21 cellular contexts compared by ENCODE assay signal in genomic region chr2:56831780-56832179, GRCh38.
DNase-seq lines count a peak whose midpoint lies in the region; ATAC-seq, FAIRE-seq and TF ChIP-seq lines count a peak whose summit lies in the region.
"Had no signal": no experiment of that assay in that cellular context is flagged by ENCODE, and none has a peak within 500 bp of the region (broad histone marks: within the 10 kb centered on the region; RNA-seq: fewer than 3 reads in every experiment).

No MANE protein-coding gene starts in this region.

- H3K4me1 ChIP-seq in HepG2 (ENCODE audit: insufficient read depth, low read length): no peaks in the 10 kb centered on the region
- H3K4me1 ChIP-seq in right lobe of liver: no peaks in the 10 kb centered on the region
- H3K4me1 ChIP-seq in neuronal stem cell (ENCODE audit: control insufficient read depth in 2 of 2, insufficient read depth in 1 of 2, low read depth in 1 of 2, low read length in 2 of 2): no peaks in the 10 kb centered on the region
- H3K4me1 ChIP-seq: A549; BLaER1 treated with 17β-estradiol and CSF1 and Interleukin-3, amounts not matched to agents 10 nM and 100 nM; Caco-2 had no signal

- no peak overlapping the region for H4K8ac ChIP-seq in neuronal stem cell (ENCODE audit: low read depth, low read length)

- H3K79me2 ChIP-seq in HepG2 (ENCODE audit: insufficient read depth, low read length): no peaks in the 10 kb centered on the region

- H4K20me1 ChIP-seq in HepG2 (ENCODE audit: insufficient read depth, low read length): no peaks in the 10 kb centered on the region
- H4K20me1 ChIP-seq: BLaER1 treated with 17β-estradiol and CSF1 and Interleukin-3, amounts not matched to agents 10 nM and 100 nM had no signal

- H2AFZ ChIP-seq in HepG2 (ENCODE audit: low read length) (no peak overlapping the region), neuronal stem cell (ENCODE audit: low read length) (peak overlapping the region; percentile 38)

- no peak overlapping the region for H2BK15ac ChIP-seq in neuronal stem cell (ENCODE audit: low read length)

- H3K4me2 ChIP-seq in HepG2 (ENCODE audit: low read depth, low read length) (no peak overlapping the region), neuronal stem cell (ENCODE audit: insufficient read depth, low read length, poor library complexity, severe bottlenecking) (no peak overlapping the region)
- H3K4me2 ChIP-seq: A549; BLaER1 treated with 17β-estradiol and CSF1 and Interleukin-3, amounts not matched to agents 10 nM and 100 nM had no signal

- no peak for TF ChIP-seq EP300 in HepG2 (IDR thresholded peaks at IDR 0.05; ENCODE audit: low read depth in 2 of 2, low read length in 2 of 2)
- TF ChIP-seq EP300 in HepG2 (CRISPR knock-in tag; IDR thresholded peaks at IDR 0.05; ENCODE audit: borderline replicate concordance): no peak

- H3K9me3 Mint-ChIP-seq in activated naive CD8-positive, alpha-beta T cell treated with anti-CD3 and anti-CD28 coated beads, Interleukin-2, amount 50 U/mL, for 24 hours: peaks cover 20% of the 10 kb centered on the region

- H3K79me1 ChIP-seq in neuronal stem cell (ENCODE audit: low read depth, low read length): no peaks in the 10 kb centered on the region

- no peak for ATAC-seq in HepG2
- no peak for ATAC-seq in right lobe of liver
- ATAC-seq in HG02623 (IDR thresholded peaks at IDR 0.05; ENCODE audit: unreplicated experiment): no peak
- no peak for ATAC-seq in activated naive CD8-positive, alpha-beta T cell treated with anti-CD3 and anti-CD28 coated beads, Interleukin-2, amount 50 U/mL, for 24 hours
- ATAC-seq: A549; CD8-positive, alpha-beta T cell had no signal

- H2BK12ac ChIP-seq in neuronal stem cell (ENCODE audit: low read length): no peak overlapping the region

- H2BK5ac ChIP-seq in neuronal stem cell (ENCODE audit: low read length): no peak overlapping the region

- in situ Hi-C loops in HepG2 (cut with HindIII; ENCODE audit: extremely low pct_ligation_motif_present, low pct_unique_long_range_greater_than_20kb): no loop called here

- no peaks in the 10 kb centered on the region for H3K27me3 Mint-ChIP-seq in activated naive CD8-positive, alpha-beta T cell treated with anti-CD3 and anti-CD28 coated beads, Interleukin-2, amount 50 U/mL, for 24 hours
- H3K27me3 Mint-ChIP-seq: B cell; CD4-positive, alpha-beta T cell had no signal

- BruUV-seq in HepG2 (replicated peaks; lab: Mats Ljungman, UMichigan): no TSS peak

- no peak overlapping the region for H3K18ac ChIP-seq in neuronal stem cell (ENCODE audit: low read length)

- TF ChIP-seq CTCF in HepG2 (CRISPR knock-in tag; IDR thresholded peaks at IDR 0.05) (no peak), right lobe of liver (IDR thresholded peaks at IDR 0.05) (no peak)

- H3K4me1 Mint-ChIP-seq in activated naive CD8-positive, alpha-beta T cell treated with anti-CD3 and anti-CD28 coated beads, Interleukin-2, amount 50 U/mL, for 24 hours: no peaks in the 10 kb centered on the region
- H3K4me1 Mint-ChIP-seq: B cell had no signal

- no peaks in the 10 kb centered on the region for H3K36me3 Mint-ChIP-seq in activated naive CD8-positive, alpha-beta T cell treated with anti-CD3 and anti-CD28 coated beads, Interleukin-2, amount 50 U/mL, for 24 hours (ENCODE audit: low read depth)
- H3K36me3 Mint-ChIP-seq: CD8-positive, alpha-beta T cell had no signal

- H3K27ac Mint-ChIP-seq in activated naive CD8-positive, alpha-beta T cell treated with anti-CD3 and anti-CD28 coated beads, Interleukin-2, amount 50 U/mL, for 24 hours: no peak overlapping the region
- H3K27ac Mint-ChIP-seq: B cell; CD4-positive, alpha-beta T cell; CD8-positive, alpha-beta T cell had no signal

- no peak overlapping the region for H3K4me3 Mint-ChIP-seq in activated naive CD8-positive, alpha-beta T cell treated with anti-CD3 and anti-CD28 coated beads, Interleukin-2, amount 50 U/mL, for 24 hours
- H3K4me3 Mint-ChIP-seq: B cell; CD4-positive, alpha-beta T cell; CD8-positive, alpha-beta T cell had no signal

- H4K91ac ChIP-seq in neuronal stem cell (ENCODE audit: low read depth, low read length, poor library complexity): no peak overlapping the region

- H3K14ac ChIP-seq in neuronal stem cell (ENCODE audit: low read length): no peak overlapping the region

- DNase-seq in HepG2 (ENCODE audit: low spot score): no peak
- no peak for DNase-seq in right lobe of liver
- DNase-seq in myocyte (ENCODE audit: low read depth): peak; percentile 12
- no peak for DNase-seq in neuronal stem cell (ENCODE audit: low spot score)
- no peak for DNase-seq in activated naive CD8-positive, alpha-beta T cell treated with anti-CD3 and anti-CD28 coated beads, Interleukin-2, amount 50 U/mL, for 24 hours
- DNase-seq: AML-193; Caco-2; Calu3; CD4-positive, alpha-beta T cell; CD8-positive, alpha-beta T cell; DMS79 treated with DMSO at 0.1 percent for 48 hours; GF-D8 had no signal

- TF ChIP-seq POLR2A in HepG2 (IDR thresholded peaks at IDR 0.05; ENCODE audit: insufficient read depth in 1 of 2, low read depth in 2 of 2, low read length in 2 of 2) (no peak), right lobe of liver (IDR thresholded peaks at IDR 0.05) (no peak)

- no peak overlapping the region for H3K27ac ChIP-seq in HepG2 (ENCODE audit: extremely low read length, insufficient read depth, low read length)
- H3K27ac ChIP-seq in right lobe of liver: no peak overlapping the region
- no peak overlapping the region for H3K27ac ChIP-seq in neuronal stem cell (replicated peaks; ENCODE audit: low read length)
- H3K27ac ChIP-seq: 22Rv1; A549; BLaER1 treated with 17β-estradiol and CSF1 and Interleukin-3, amounts not matched to agents 10 nM and 100 nM; C4-2B had no signal

- POLR2A ChIA-PET in HepG2 (lab: Yijun Ruan, JAX): no interaction called here

- H3K9me3 ChIP-seq in HepG2 (ENCODE audit: low read length): peaks cover 76% of the 10 kb centered on the region
- H3K9me3 ChIP-seq in right lobe of liver: no peaks in the 10 kb centered on the region
- H3K9me3 ChIP-seq in neuronal stem cell (replicated peaks in 1 of 2; ENCODE audit: control insufficient read depth in 2 of 2, insufficient read depth in 1 of 2, low read depth in 1 of 2, low read length in 2 of 2): no peaks in the 10 kb centered on the region
- H3K9me3 ChIP-seq: A549; BLaER1 treated with 17β-estradiol and CSF1 and Interleukin-3, amounts not matched to agents 10 nM and 100 nM; Caco-2 had no signal

- H2AK5ac ChIP-seq in neuronal stem cell (ENCODE audit: low read depth, low read length): no peak overlapping the region

- no peak overlapping the region for H3K23ac ChIP-seq in neuronal stem cell (ENCODE audit: low read depth, low read length, poor library complexity)

- intact Hi-C loops in HepG2 (cut with micrococcal nuclease; ENCODE audit: unreplicated experiment): no loop called here
- intact Hi-C loops in right lobe of liver (cut with DNase I): no loop called here

- H3K9ac ChIP-seq in HepG2 (ENCODE audit: insufficient read depth, low read depth, low read length): no peak overlapping the region
- H3K9ac ChIP-seq in neuronal stem cell (ENCODE audit: low read depth, low read length, poor library complexity): no peak overlapping the region
- H3K9ac ChIP-seq: BLaER1 treated with 17β-estradiol and CSF1 and Interleukin-3, amounts not matched to agents 10 nM and 100 nM had no signal

- no peak for FAIRE-seq in HepG2 (lab: Jason Lieb, UNC)
- FAIRE-seq: A549, D721Med, GM12891, GM19239 had no signal

- no peak overlapping the region for H2BK120ac ChIP-seq in neuronal stem cell (ENCODE audit: low read depth, low read length)

- H3K27me3 ChIP-seq in HepG2 (ENCODE audit: control insufficient read depth in 1 of 2, insufficient read depth in 2 of 2, low read length in 2 of 2) (no peaks in the 10 kb centered on the region), right lobe of liver (no peaks in the 10 kb centered on the region), neuronal stem cell (ENCODE audit: control insufficient read depth in 3 of 3, insufficient read depth in 3 of 3, low read depth in 1 of 3, low read length in 3 of 3) (no peaks in the 10 kb centered on the region)
- H3K27me3 ChIP-seq: BLaER1 treated with 17β-estradiol and CSF1 and Interleukin-3, amounts not matched to agents 10 nM and 100 nM had no signal

- CTCF ChIA-PET in HepG2 (lab: Yijun Ruan, JAX; ENCODE audit: low intra/inter-chr PET ratio, low total read pairs): no interaction called here

- WGBS in HepG2 (ENCODE audit: low lambda C conversion rate): 0% methylated on average over 1 of the region's 1 CpG
- WGBS in right lobe of liver (ENCODE audit: insufficient coverage, low coverage, low lambda C conversion rate, missing lambda C conversion rate): 77% methylated on average over 1 of the region's 1 CpG
- WGBS in neuronal stem cell (ENCODE audit: extremely low coverage in 2 of 2, insufficient read length in 2 of 2, insufficient replicate concordance in 1 of 2), 2 donors: no CpG with 5 or more reads among the region's 1 CpG

- TF ChIP-seq RAD21 in HepG2 (CRISPR knock-in tag; IDR thresholded peaks at IDR 0.05): no peak

- H3K4ac ChIP-seq in neuronal stem cell (ENCODE audit: low read length): no peak overlapping the region

- no peak overlapping the region for H3K4me3 ChIP-seq in HepG2 (replicated peaks in 1 of 3; ENCODE audit: insufficient read depth in 1 of 3, low read depth in 2 of 3, low read length in 3 of 3)
- H3K4me3 ChIP-seq in right lobe of liver: no peak overlapping the region
- no peak overlapping the region for H3K4me3 ChIP-seq in neuronal stem cell (ENCODE audit: low read length in 2 of 2)
- H3K4me3 ChIP-seq: A549; BLaER1 treated with 17β-estradiol and CSF1 and Interleukin-3, amounts not matched to agents 10 nM and 100 nM had no signal

- H3K36me3 ChIP-seq in HepG2 (replicated peaks in 1 of 2; ENCODE audit: control insufficient read depth in 1 of 2, insufficient read depth in 2 of 2, low read length in 2 of 2) (no peaks in the 10 kb centered on the region), right lobe of liver (no peaks in the 10 kb centered on the region), neuronal stem cell (replicated peaks in 1 of 2; ENCODE audit: control insufficient read depth in 2 of 2, insufficient read depth in 2 of 2, low read length in 2 of 2) (no peaks in the 10 kb centered on the region)
- H3K36me3 ChIP-seq: BLaER1 treated with 17β-estradiol and CSF1 and Interleukin-3, amounts not matched to agents 10 nM and 100 nM had no signal

TF ChIP-seq in HepG2, 621 proteins besides CTCF, POLR2A, EP300 and RAD21:
- TF ChIP-seq HNRNPK (IDR thresholded peaks at IDR 0.05; ENCODE audit: low read depth, low read length, poor library complexity, severe bottlenecking) (peak; percentile 91), CAMTA2 (CRISPR knock-in tag; IDR thresholded peaks at IDR 0.05; ENCODE audit: borderline replicate concordance) (no peak), SRSF9 (IDR thresholded peaks at IDR 0.05; ENCODE audit: borderline replicate concordance, insufficient read depth, low read depth, low read length, poor library complexity, severe bottlenecking) (peak; percentile 70), ZNF260 (CRISPR knock-in tag; IDR thresholded peaks at IDR 0.05; ENCODE audit: borderline replicate concordance, low read depth) (no peak)
